Comparison of ENCODE assay signal across 2 cellular contexts in the genomic region with DNA sequence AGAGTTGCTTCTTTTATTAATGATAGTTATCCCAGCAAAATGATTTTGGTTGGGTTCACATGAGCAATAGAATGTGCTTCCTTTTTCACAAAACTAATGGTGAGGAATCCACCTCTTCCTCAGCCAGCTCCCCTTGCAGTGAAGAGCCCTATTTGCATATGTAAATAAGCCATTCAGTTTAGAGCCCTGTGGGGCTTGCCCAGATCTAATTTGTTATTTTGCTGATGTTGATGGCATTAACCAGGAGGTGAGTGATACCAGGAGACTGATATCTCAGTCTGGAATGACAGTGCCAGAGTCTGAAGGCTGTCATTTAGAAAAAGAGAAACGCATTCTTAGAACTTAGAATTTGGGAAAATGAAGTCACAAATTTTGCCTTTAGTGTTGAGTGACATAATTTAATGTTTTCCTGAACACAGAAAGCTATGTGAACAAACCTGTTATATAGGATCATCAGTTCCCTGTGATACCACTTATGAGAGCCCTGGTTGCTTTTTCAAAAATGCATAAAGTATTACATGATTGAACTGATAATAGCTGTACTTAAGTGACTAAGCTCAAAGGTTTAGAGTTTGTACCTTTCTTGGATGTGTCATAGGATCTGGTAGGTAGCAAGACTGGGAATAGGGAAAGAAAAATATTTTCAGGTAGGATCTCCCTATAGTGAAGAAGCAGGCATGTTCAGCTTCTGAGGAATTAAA.
TF ChIP-seq lines count a peak whose summit lies in the region.

No MANE protein-coding gene starts in this region.

TF ChIP-seq in H1, 55 proteins besides CTCF, POLR2A, EP300 and RAD21 (continues in another document):
- TF ChIP-seq, protein P1, sequence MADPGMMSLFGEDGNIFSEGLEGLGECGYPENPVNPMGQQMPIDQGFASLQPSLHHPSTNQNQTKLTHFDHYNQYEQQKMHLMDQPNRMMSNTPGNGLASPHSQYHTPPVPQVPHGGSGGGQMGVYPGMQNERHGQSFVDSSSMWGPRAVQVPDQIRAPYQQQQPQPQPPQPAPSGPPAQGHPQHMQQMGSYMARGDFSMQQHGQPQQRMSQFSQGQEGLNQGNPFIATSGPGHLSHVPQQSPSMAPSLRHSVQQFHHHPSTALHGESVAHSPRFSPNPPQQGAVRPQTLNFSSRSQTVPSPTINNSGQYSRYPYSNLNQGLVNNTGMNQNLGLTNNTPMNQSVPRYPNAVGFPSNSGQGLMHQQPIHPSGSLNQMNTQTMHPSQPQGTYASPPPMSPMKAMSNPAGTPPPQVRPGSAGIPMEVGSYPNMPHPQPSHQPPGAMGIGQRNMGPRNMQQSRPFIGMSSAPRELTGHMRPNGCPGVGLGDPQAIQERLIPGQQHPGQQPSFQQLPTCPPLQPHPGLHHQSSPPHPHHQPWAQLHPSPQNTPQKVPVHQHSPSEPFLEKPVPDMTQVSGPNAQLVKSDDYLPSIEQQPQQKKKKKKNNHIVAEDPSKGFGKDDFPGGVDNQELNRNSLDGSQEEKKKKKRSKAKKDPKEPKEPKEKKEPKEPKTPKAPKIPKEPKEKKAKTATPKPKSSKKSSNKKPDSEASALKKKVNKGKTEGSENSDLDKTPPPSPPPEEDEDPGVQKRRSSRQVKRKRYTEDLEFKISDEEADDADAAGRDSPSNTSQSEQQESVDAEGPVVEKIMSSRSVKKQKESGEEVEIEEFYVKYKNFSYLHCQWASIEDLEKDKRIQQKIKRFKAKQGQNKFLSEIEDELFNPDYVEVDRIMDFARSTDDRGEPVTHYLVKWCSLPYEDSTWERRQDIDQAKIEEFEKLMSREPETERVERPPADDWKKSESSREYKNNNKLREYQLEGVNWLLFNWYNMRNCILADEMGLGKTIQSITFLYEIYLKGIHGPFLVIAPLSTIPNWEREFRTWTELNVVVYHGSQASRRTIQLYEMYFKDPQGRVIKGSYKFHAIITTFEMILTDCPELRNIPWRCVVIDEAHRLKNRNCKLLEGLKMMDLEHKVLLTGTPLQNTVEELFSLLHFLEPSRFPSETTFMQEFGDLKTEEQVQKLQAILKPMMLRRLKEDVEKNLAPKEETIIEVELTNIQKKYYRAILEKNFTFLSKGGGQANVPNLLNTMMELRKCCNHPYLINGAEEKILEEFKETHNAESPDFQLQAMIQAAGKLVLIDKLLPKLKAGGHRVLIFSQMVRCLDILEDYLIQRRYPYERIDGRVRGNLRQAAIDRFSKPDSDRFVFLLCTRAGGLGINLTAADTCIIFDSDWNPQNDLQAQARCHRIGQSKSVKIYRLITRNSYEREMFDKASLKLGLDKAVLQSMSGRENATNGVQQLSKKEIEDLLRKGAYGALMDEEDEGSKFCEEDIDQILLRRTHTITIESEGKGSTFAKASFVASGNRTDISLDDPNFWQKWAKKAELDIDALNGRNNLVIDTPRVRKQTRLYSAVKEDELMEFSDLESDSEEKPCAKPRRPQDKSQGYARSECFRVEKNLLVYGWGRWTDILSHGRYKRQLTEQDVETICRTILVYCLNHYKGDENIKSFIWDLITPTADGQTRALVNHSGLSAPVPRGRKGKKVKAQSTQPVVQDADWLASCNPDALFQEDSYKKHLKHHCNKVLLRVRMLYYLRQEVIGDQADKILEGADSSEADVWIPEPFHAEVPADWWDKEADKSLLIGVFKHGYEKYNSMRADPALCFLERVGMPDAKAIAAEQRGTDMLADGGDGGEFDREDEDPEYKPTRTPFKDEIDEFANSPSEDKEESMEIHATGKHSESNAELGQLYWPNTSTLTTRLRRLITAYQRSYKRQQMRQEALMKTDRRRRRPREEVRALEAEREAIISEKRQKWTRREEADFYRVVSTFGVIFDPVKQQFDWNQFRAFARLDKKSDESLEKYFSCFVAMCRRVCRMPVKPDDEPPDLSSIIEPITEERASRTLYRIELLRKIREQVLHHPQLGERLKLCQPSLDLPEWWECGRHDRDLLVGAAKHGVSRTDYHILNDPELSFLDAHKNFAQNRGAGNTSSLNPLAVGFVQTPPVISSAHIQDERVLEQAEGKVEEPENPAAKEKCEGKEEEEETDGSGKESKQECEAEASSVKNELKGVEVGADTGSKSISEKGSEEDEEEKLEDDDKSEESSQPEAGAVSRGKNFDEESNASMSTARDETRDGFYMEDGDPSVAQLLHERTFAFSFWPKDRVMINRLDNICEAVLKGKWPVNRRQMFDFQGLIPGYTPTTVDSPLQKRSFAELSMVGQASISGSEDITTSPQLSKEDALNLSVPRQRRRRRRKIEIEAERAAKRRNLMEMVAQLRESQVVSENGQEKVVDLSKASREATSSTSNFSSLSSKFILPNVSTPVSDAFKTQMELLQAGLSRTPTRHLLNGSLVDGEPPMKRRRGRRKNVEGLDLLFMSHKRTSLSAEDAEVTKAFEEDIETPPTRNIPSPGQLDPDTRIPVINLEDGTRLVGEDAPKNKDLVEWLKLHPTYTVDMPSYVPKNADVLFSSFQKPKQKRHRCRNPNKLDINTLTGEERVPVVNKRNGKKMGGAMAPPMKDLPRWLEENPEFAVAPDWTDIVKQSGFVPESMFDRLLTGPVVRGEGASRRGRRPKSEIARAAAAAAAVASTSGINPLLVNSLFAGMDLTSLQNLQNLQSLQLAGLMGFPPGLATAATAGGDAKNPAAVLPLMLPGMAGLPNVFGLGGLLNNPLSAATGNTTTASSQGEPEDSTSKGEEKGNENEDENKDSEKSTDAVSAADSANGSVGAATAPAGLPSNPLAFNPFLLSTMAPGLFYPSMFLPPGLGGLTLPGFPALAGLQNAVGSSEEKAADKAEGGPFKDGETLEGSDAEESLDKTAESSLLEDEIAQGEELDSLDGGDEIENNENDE (IDR thresholded peaks at IDR 0.05; ENCODE audit: insufficient replicate concordance, low read length), result no peak
- TF ChIP-seq ZNF274 (IDR thresholded peaks at IDR 0.05; ENCODE audit: borderline replicate concordance, extremely low read depth, low read length) (no peak), RFX5 (IDR thresholded peaks at IDR 0.05; ENCODE audit: borderline replicate concordance, low read depth, low read length) (no peak), NRF1 (IDR thresholded peaks at IDR 0.05; ENCODE audit: low read depth, low read length) (no peak), RNF2 (IDR thresholded peaks at IDR 0.05; ENCODE audit: borderline replicate concordance, low read depth, low read length, missing control alignments, poor library complexity, severe bottlenecking) (no peak), CBX5 (IDR thresholded peaks at IDR 0.05; ENCODE audit: low read depth, low read length) (no peak), YY1 (IDR thresholded peaks at IDR 0.05; ENCODE audit: low read depth, low read length) (no peak), GABPA (IDR thresholded peaks at IDR 0.05; ENCODE audit: borderline replicate concordance, insufficient read depth, low read length) (no peak), EGR1 (IDR thresholded peaks at IDR 0.05; ENCODE audit: borderline replicate concordance, low read depth, low read length) (no peak), POU5F1 (IDR thresholded peaks at IDR 0.05; ENCODE audit: low read depth, low read length) (no peak), TEAD4 (IDR thresholded peaks at IDR 0.05; ENCODE audit: low read depth, low read length) (no peak), POLR2AphosphoS5 (IDR thresholded peaks at IDR 0.05; ENCODE audit: low read depth, low read length) (no peak), NANOG (IDR thresholded peaks at IDR 0.05; ENCODE audit: insufficient read depth, low read depth, low read length, poor library complexity, severe bottlenecking) (no peak), SUZ12 (IDR thresholded peaks at IDR 0.05; ENCODE audit: low read length) (no peak), KDM4A (IDR thresholded peaks at IDR 0.05; ENCODE audit: low read depth, low read length, severe bottlenecking) (no peak), JUN (IDR thresholded peaks at IDR 0.05; ENCODE audit: low read depth, low read length) (no peak)

TF ChIP-seq in neural cell, 6 proteins besides CTCF, POLR2A, EP300 and RAD21:
- TF ChIP-seq EZH2 (IDR thresholded peaks at IDR 0.05; ENCODE audit: borderline replicate concordance, insufficient read depth, low read length, poor library complexity, severe bottlenecking) (no peak), SMC3 (conservative IDR thresholded peaks at IDR 0.05; ENCODE audit: poor library complexity) (no peak), MXI1 (conservative IDR thresholded peaks at IDR 0.05; ENCODE audit: poor library complexity, severe bottlenecking) (no peak), POLR2AphosphoS5 (IDR thresholded peaks at IDR 0.05) (no peak)
- TF ChIP-seq, protein P2, sequence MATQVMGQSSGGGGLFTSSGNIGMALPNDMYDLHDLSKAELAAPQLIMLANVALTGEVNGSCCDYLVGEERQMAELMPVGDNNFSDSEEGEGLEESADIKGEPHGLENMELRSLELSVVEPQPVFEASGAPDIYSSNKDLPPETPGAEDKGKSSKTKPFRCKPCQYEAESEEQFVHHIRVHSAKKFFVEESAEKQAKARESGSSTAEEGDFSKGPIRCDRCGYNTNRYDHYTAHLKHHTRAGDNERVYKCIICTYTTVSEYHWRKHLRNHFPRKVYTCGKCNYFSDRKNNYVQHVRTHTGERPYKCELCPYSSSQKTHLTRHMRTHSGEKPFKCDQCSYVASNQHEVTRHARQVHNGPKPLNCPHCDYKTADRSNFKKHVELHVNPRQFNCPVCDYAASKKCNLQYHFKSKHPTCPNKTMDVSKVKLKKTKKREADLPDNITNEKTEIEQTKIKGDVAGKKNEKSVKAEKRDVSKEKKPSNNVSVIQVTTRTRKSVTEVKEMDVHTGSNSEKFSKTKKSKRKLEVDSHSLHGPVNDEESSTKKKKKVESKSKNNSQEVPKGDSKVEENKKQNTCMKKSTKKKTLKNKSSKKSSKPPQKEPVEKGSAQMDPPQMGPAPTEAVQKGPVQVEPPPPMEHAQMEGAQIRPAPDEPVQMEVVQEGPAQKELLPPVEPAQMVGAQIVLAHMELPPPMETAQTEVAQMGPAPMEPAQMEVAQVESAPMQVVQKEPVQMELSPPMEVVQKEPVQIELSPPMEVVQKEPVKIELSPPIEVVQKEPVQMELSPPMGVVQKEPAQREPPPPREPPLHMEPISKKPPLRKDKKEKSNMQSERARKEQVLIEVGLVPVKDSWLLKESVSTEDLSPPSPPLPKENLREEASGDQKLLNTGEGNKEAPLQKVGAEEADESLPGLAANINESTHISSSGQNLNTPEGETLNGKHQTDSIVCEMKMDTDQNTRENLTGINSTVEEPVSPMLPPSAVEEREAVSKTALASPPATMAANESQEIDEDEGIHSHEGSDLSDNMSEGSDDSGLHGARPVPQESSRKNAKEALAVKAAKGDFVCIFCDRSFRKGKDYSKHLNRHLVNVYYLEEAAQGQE (IDR thresholded peaks at IDR 0.05; ENCODE audit: borderline replicate concordance), result no peak
